Comparison of ENCODE assay signal across 25 cellular contexts in genomic region chr2:8170954-8171353, GRCh38.
A peak's percentile ranks its signal among the peaks of the same experiment; 100 is the strongest.
DNase-seq lines count a peak whose midpoint lies in the region; ATAC-seq and TF ChIP-seq lines count a peak whose summit lies in the region.
"Had no signal": no experiment of that assay in that cellular context is flagged by ENCODE, and none has a peak within 500 bp of the region (broad histone marks: within the 10 kb centered on the region; RNA-seq: fewer than 3 reads in every experiment).

No MANE protein-coding gene starts in this region.

- no peak for TF ChIP-seq CTCF in osteoblast (IDR thresholded peaks at IDR 0.05; ENCODE audit: extremely low read depth, low read depth, low read length)
- no peak for TF ChIP-seq CTCF in chondrocyte (IDR thresholded peaks at IDR 0.05)

- H3K4me1 ChIP-seq in osteoblast (ENCODE audit: insufficient read depth, low read length) = peaks cover 51% of the 10 kb centered on the region

- peak overlapping the region; percentile 11 for H3K4me2 ChIP-seq in osteoblast (ENCODE audit: insufficient read depth, low read length)
- H3K4me2 ChIP-seq: PC-9 had no signal

- no peaks in the 10 kb centered on the region for H3K36me3 ChIP-seq in osteoblast (ENCODE audit: insufficient read depth, low read length)
- H3K36me3 ChIP-seq: BLaER1 had no signal

- H3K4me1 Mint-ChIP-seq in chondrocyte (ENCODE audit: low read depth) = peaks cover 73% of the 10 kb centered on the region

- no peaks in the 10 kb centered on the region for H3K9me3 ChIP-seq in osteoblast (ENCODE audit: low read depth, low read length)
- H3K9me3 ChIP-seq: BLaER1 had no signal

- H3K4me3 Mint-ChIP-seq in chondrocyte (ENCODE audit: unreplicated experiment) = no peak overlapping the region
- H3K4me3 Mint-ChIP-seq: CD4-positive, alpha-beta T cell; H9; HFFc6; T-cell had no signal

- H3K79me2 ChIP-seq in osteoblast (ENCODE audit: insufficient read depth, low read length) = no peaks in the 10 kb centered on the region

- peaks cover 9% of the 10 kb centered on the region for H3K9me3 Mint-ChIP-seq in chondrocyte (ENCODE audit: low read depth)
- H3K9me3 Mint-ChIP-seq: H9, HFFc6 had no signal

- peak overlapping the region; percentile 49 for H2AFZ ChIP-seq in osteoblast (ENCODE audit: low read length)
- H2AFZ ChIP-seq: PC-9 had no signal

- H3K27ac Mint-ChIP-seq in chondrocyte (ENCODE audit: unreplicated experiment) = no peak overlapping the region
- H3K27ac Mint-ChIP-seq: CD4-positive, alpha-beta T cell; H9; T-cell had no signal

- peak; percentile 66 for ATAC-seq in SK-N-SH treated with all-trans-retinoic acid at 6 μM for 48 hours
- ATAC-seq in HG02981 (IDR thresholded peaks at IDR 0.05; ENCODE audit: unreplicated experiment) = no peak
- ATAC-seq: T-cell had no signal

- H4K20me1 ChIP-seq in osteoblast (ENCODE audit: insufficient read depth, low read length) = no peaks in the 10 kb centered on the region
- H4K20me1 ChIP-seq: BLaER1 had no signal

- DNase-seq in EL = peak; percentile 25
- no peak for DNase-seq in osteoblast (ENCODE audit: insufficient read length, low spot score, missing footprints)
- DNase-seq in SK-N-DZ (ENCODE audit: low spot score) = no peak
- no peak for DNase-seq in DMS53 (lab: John Stamatoyannopoulos, UW)
- no peak for DNase-seq in chondrocyte (ENCODE audit: low spot score)
- DNase-seq: CD4-positive, alpha-beta T cell; COR-L47; DMS79 treated with DMSO at 0.1 percent for 48 hours; H9; HFFc6; KG1; NCI-H1092 treated with DMSO at 0.1 percent for 48 hours; NCI-H1436 treated with DMSO at 0.1 percent for 48 hours; NCI-H1930; NCI-H2227 treated with DMSO at 0.1 percent for 48 hours; NCI-H510A; NCI-H748 treated with DMSO at 0.1 percent for 48 hours; PC-9; RPMI8226; SHP77; T-cell had no signal

- H3K27me3 Mint-ChIP-seq in chondrocyte (ENCODE audit: low read depth) = no peaks in the 10 kb centered on the region
- H3K27me3 Mint-ChIP-seq: CD4-positive, alpha-beta T cell had no signal

- no peaks in the 10 kb centered on the region for H3K36me3 Mint-ChIP-seq in chondrocyte (ENCODE audit: low read depth)

- no peak overlapping the region for H3K4me3 ChIP-seq in osteoblast (ENCODE audit: insufficient read depth, low read length)
- H3K4me3 ChIP-seq: BLaER1, PC-9 had no signal

- peak overlapping the region; percentile 44 for H3K27ac ChIP-seq in osteoblast (ENCODE audit: low read depth, low read length)
- H3K27ac ChIP-seq: BLaER1, HL-60, PC-9 had no signal

- no peaks in the 10 kb centered on the region for H3K27me3 ChIP-seq in osteoblast (ENCODE audit: insufficient read depth, low read length)
- H3K27me3 ChIP-seq: BLaER1 had no signal

TF ChIP-seq in SK-N-SH treated with all-trans-retinoic acid at 6 μM for 48 hours, 23 proteins besides CTCF, POLR2A, EP300 and RAD21:
- no peak for TF ChIP-seq ZC3H10 (CRISPR knock-in tag; IDR thresholded peaks at IDR 0.05)
- TF ChIP-seq CSDC2 (CRISPR knock-in tag; IDR thresholded peaks at IDR 0.05) = no peak
- TF ChIP-seq ZFP3 (CRISPR knock-in tag; IDR thresholded peaks at IDR 0.05) = no peak
- no peak for TF ChIP-seq TCF4 (CRISPR knock-in tag; IDR thresholded peaks at IDR 0.05; ENCODE audit: borderline replicate concordance)
- TF ChIP-seq ISL1 (CRISPR knock-in tag; IDR thresholded peaks at IDR 0.05) = peak; percentile 86
- TF ChIP-seq, protein P1, sequence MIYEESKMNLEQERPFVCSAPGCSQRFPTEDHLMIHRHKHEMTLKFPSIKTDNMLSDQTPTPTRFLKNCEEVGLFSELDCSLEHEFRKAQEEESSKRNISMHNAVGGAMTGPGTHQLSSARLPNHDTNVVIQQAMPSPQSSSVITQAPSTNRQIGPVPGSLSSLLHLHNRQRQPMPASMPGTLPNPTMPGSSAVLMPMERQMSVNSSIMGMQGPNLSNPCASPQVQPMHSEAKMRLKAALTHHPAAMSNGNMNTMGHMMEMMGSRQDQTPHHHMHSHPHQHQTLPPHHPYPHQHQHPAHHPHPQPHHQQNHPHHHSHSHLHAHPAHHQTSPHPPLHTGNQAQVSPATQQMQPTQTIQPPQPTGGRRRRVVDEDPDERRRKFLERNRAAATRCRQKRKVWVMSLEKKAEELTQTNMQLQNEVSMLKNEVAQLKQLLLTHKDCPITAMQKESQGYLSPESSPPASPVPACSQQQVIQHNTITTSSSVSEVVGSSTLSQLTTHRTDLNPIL (CRISPR knock-in tag; IDR thresholded peaks at IDR 0.05; ENCODE audit: low read depth) = peak; percentile 65; the same call in 1 of the 2 replicates
- no peak for TF ChIP-seq ZNF565 (CRISPR knock-in tag; conservative IDR thresholded peaks at IDR 0.05; ENCODE audit: low read depth)
TF ChIP-seq in SK-N-SH treated with all-trans-retinoic acid at 6 μM for 48 hours: peak in this region for 2.
